In the genomic region with DNA sequence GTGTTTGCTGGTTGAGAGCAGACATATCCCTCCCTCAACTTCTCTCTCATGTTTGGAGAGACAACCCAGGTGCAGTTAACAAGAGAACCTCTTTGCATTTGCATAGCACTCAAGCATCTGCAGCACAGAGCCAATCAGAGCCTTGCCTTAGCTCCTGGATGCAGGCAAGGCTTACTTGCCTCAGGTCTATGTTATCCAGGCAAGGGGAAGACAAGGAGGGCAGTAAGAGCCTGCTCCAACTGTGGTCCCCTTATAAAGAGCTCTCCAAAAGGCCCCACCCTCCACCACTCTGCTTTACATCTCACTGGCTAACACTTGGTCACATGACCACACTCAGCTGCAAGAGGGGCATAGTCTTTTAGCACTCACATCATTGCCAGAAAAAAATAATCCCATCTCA, we compare ENCODE assay signal across 24 cellular contexts.
DNase-seq lines count a peak whose midpoint lies in the region; ATAC-seq and TF ChIP-seq lines count a peak whose summit lies in the region.
"Had no signal": no experiment of that assay in that cellular context is flagged by ENCODE, and none has a peak within 500 bp of the region (broad histone marks: within the 10 kb centered on the region; RNA-seq: fewer than 3 reads in every experiment).

No MANE protein-coding gene starts in this region.

- TF ChIP-seq CTCF in WTC11 (IDR thresholded peaks at IDR 0.05) (no peak), esophagus muscularis mucosa (IDR thresholded peaks at IDR 0.05) (no peak), neural cell (IDR thresholded peaks at IDR 0.05; ENCODE audit: poor library complexity, severe bottlenecking) (no peak)

- no peak overlapping the region for H3K27ac ChIP-seq in esophagus muscularis mucosa (replicated peaks in 1 of 4)
- peak overlapping the region; percentile 40 for H3K27ac ChIP-seq in neural cell (ENCODE audit: low read length)
- H3K27ac ChIP-seq: BLaER1 had no signal

- no peak overlapping the region for H3K4me3 ChIP-seq in esophagus muscularis mucosa
- peak overlapping the region; percentile 31 for H3K4me3 ChIP-seq in neural cell (ENCODE audit: low read length)
- H3K4me3 ChIP-seq: BLaER1, GM12878 had no signal

- H2AFZ ChIP-seq in neural cell (ENCODE audit: low read depth, low read length) = no peak overlapping the region

- no peak for TF ChIP-seq EP300 in esophagus muscularis mucosa (IDR thresholded peaks at IDR 0.05)
- TF ChIP-seq EP300 in neural cell (conservative IDR thresholded peaks at IDR 0.05; ENCODE audit: poor library complexity, severe bottlenecking) = no peak

- CTCF ChIA-PET in WTC11 (lab: Charles Lee) = interaction anchor here (0.6 kb wide), 1 partner anchor 29 kb away, joined by 3 read pairs; no protein-coding TSS in a partner anchor

- H3K9me3 ChIP-seq in esophagus muscularis mucosa (no peaks in the 10 kb centered on the region), neural cell (ENCODE audit: low read length) (no peaks in the 10 kb centered on the region)
- H3K9me3 ChIP-seq: BE2C, BLaER1 had no signal

- DNase-seq in WTC11 (ENCODE audit: low spot score) (no peak), esophagus muscularis mucosa (ENCODE audit: extremely low spot score) (peak; percentile 74), NCI-H1436 treated with DMSO at 0.1 percent for 48 hours (lab: John Stamatoyannopoulos, UW) (no peak)
- DNase-seq: 8988T; ACHN; BE2C; C1 segment of cervical spinal cord; CD4-positive, alpha-beta memory T cell; CD4-positive, CD25-positive, alpha-beta regulatory T cell; CD8-positive, alpha-beta memory T cell; COR-L47; DMS 273 treated with DMSO at 0.1 percent for 48 hours; DMS153; DMS53; DMS79; DND-41; EL; GDM1 had no signal

- TF ChIP-seq POLR2A in esophagus muscularis mucosa (IDR thresholded peaks at IDR 0.05; ENCODE audit: low read depth) = no peak

- no peak overlapping the region for H3K27ac Mint-ChIP-seq in WTC11
- H3K27ac Mint-ChIP-seq: CD14-positive monocyte; CD4-positive, alpha-beta memory T cell; CD4-positive, CD25-positive, alpha-beta regulatory T cell had no signal

- H3K4me2 ChIP-seq in neural cell (ENCODE audit: low read length) = no peak overlapping the region
- H3K4me2 ChIP-seq: BLaER1 had no signal

- H3K27me3 ChIP-seq in esophagus muscularis mucosa (no peaks in the 10 kb centered on the region), neural cell (ENCODE audit: insufficient read depth, low read depth, low read length) (no peaks in the 10 kb centered on the region)
- H3K27me3 ChIP-seq: BE2C, BLaER1 had no signal

- intact Hi-C loops in esophagus muscularis mucosa (cut with DNase I) = no loop called here

- no peak overlapping the region for H3K9ac ChIP-seq in neural cell (ENCODE audit: low read length)
- H3K9ac ChIP-seq: BLaER1 had no signal

- no peaks in the 10 kb centered on the region; the same call in none of the 2 replicates for H3K27me3 Mint-ChIP-seq in WTC11 (ENCODE audit: low read depth)
- H3K27me3 Mint-ChIP-seq: CD4-positive, alpha-beta memory T cell; CD4-positive, CD25-positive, alpha-beta regulatory T cell; CD8-positive, alpha-beta memory T cell had no signal

- H3K79me2 ChIP-seq in neural cell (replicated peaks; ENCODE audit: insufficient read depth, low read length) = no peaks in the 10 kb centered on the region

- no peak for TF ChIP-seq RAD21 in neural cell (conservative IDR thresholded peaks at IDR 0.05)

- H3K9me2 ChIP-seq in neural cell (ENCODE audit: insufficient read depth, low read length) = no peaks in the 10 kb centered on the region

- no peaks in the 10 kb centered on the region for H3F3A ChIP-seq in neural cell (ENCODE audit: insufficient read depth, low read length, poor library complexity, severe bottlenecking)

- H3K4me1 Mint-ChIP-seq in WTC11 = peaks cover 14% of the 10 kb centered on the region
- H3K4me1 Mint-ChIP-seq: CD14-positive monocyte; CD4-positive, alpha-beta memory T cell; CD4-positive, CD25-positive, alpha-beta regulatory T cell; CD8-positive, alpha-beta memory T cell had no signal

- no peak for ATAC-seq in WTC11
- no peak for ATAC-seq in HG03175 (IDR thresholded peaks at IDR 0.05; ENCODE audit: unreplicated experiment)
- no peak for ATAC-seq in HG03135 (IDR thresholded peaks at IDR 0.05; ENCODE audit: unreplicated experiment)
- ATAC-seq: GM12878 had no signal

- H3K4me1 ChIP-seq in esophagus muscularis mucosa = no peaks in the 10 kb centered on the region
- H3K4me1 ChIP-seq: BE2C, BLaER1 had no signal

- peaks cover 2% of the 10 kb centered on the region; the same call in 1 of the 2 replicates for H3K36me3 Mint-ChIP-seq in WTC11
- H3K36me3 Mint-ChIP-seq: CD14-positive monocyte; CD4-positive, alpha-beta memory T cell; CD4-positive, CD25-positive, alpha-beta regulatory T cell had no signal

- POLR2A ChIA-PET in WTC11 (lab: Charles Lee) = no interaction called here

- H3K36me3 ChIP-seq in esophagus muscularis mucosa (no peaks in the 10 kb centered on the region), neural cell (ENCODE audit: insufficient read depth, low read length) (no peaks in the 10 kb centered on the region)
- H3K36me3 ChIP-seq: BE2C, BLaER1 had no signal

- no peaks in the 10 kb centered on the region for H4K20me1 ChIP-seq in neural cell (ENCODE audit: insufficient read depth)
- H4K20me1 ChIP-seq: BLaER1 had no signal

- 0 out of 2 replicates have a peak, but pooled peaks cover 8% of the 10 kb centered on the region for H3K9me3 Mint-ChIP-seq in WTC11

- no peak overlapping the region for H3K4me3 Mint-ChIP-seq in WTC11
- H3K4me3 Mint-ChIP-seq: CD14-positive monocyte; CD4-positive, alpha-beta memory T cell; CD4-positive, CD25-positive, alpha-beta regulatory T cell; CD8-positive, alpha-beta memory T cell had no signal

TF ChIP-seq in WTC11, 78 proteins besides CTCF, POLR2A, EP300 and RAD21:
- no peak for TF ChIP-seq CBFB (CRISPR knock-in tag; IDR thresholded peaks at IDR 0.05; ENCODE audit: low read depth)
- TF ChIP-seq, protein P1, sequence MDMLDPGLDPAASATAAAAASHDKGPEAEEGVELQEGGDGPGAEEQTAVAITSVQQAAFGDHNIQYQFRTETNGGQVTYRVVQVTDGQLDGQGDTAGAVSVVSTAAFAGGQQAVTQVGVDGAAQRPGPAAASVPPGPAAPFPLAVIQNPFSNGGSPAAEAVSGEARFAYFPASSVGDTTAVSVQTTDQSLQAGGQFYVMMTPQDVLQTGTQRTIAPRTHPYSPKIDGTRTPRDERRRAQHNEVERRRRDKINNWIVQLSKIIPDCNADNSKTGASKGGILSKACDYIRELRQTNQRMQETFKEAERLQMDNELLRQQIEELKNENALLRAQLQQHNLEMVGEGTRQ (CRISPR knock-in tag; IDR thresholded peaks at IDR 0.05) = peak; percentile 32; the same call in 1 of the 2 replicates

TF ChIP-seq in neural cell, 6 proteins besides CTCF, POLR2A, EP300 and RAD21:
- TF ChIP-seq SMC3 (conservative IDR thresholded peaks at IDR 0.05; ENCODE audit: poor library complexity) (no peak), EZH2 (IDR thresholded peaks at IDR 0.05; ENCODE audit: borderline replicate concordance, insufficient read depth, low read length, poor library complexity, severe bottlenecking) (no peak), MXI1 (conservative IDR thresholded peaks at IDR 0.05; ENCODE audit: poor library complexity, severe bottlenecking) (no peak), TAF1 (IDR thresholded peaks at IDR 0.05; ENCODE audit: low read depth) (no peak)
- TF ChIP-seq, protein P2, sequence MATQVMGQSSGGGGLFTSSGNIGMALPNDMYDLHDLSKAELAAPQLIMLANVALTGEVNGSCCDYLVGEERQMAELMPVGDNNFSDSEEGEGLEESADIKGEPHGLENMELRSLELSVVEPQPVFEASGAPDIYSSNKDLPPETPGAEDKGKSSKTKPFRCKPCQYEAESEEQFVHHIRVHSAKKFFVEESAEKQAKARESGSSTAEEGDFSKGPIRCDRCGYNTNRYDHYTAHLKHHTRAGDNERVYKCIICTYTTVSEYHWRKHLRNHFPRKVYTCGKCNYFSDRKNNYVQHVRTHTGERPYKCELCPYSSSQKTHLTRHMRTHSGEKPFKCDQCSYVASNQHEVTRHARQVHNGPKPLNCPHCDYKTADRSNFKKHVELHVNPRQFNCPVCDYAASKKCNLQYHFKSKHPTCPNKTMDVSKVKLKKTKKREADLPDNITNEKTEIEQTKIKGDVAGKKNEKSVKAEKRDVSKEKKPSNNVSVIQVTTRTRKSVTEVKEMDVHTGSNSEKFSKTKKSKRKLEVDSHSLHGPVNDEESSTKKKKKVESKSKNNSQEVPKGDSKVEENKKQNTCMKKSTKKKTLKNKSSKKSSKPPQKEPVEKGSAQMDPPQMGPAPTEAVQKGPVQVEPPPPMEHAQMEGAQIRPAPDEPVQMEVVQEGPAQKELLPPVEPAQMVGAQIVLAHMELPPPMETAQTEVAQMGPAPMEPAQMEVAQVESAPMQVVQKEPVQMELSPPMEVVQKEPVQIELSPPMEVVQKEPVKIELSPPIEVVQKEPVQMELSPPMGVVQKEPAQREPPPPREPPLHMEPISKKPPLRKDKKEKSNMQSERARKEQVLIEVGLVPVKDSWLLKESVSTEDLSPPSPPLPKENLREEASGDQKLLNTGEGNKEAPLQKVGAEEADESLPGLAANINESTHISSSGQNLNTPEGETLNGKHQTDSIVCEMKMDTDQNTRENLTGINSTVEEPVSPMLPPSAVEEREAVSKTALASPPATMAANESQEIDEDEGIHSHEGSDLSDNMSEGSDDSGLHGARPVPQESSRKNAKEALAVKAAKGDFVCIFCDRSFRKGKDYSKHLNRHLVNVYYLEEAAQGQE (IDR thresholded peaks at IDR 0.05; ENCODE audit: borderline replicate concordance) = no peak
